19 cellular contexts compared by ENCODE assay signal in the genomic region with DNA sequence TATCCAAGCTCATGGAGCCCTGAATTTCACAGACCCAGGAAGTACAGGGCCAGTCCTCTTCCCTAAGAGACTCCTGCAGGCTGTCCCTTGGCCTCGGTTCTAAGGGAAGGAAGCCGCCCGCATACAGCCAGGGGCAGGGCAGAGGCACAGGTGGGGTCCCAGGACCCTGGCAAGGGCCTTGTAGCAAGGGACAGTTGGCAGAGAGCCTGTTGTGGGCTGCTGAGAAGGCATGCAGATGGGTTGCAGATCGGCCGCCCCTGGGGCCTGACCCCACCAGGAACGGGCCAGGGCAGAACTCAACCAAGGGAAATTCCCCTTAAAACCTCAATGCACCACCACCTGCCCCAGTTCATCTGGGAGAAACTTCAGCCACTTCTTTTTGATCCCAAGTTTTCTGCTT. TPM values are rescaled to one million over a fixed set of nuclear protein-coding genes. Genes with fewer than 3 reads are reported as not detected.
DNase-seq lines count a peak whose midpoint lies in the region; TF ChIP-seq lines count a peak whose summit lies in the region.
"Had no signal": no experiment of that assay in that cellular context is flagged by ENCODE, and none has a peak within 500 bp of the region (broad histone marks: within the 10 kb centered on the region; RNA-seq: fewer than 3 reads in every experiment).

No MANE protein-coding gene starts in this region.

- POLR2A ChIA-PET in activated CD4-positive, alpha-beta memory T cell treated with anti-CD3 and anti-CD28 coated beads, Interleukin-2, amount 10 ng/mL, durations not matched to agents 7 days and 5 days (lab: Charles Lee): interaction anchor here (0.9 to 1.4 kb wide), 2 partner anchors 8 to 309 kb away, joined by 3 to 4 read pairs; a partner anchor contains a TSS
- POLR2A ChIA-PET in HEK293T (lab: Yijun Ruan, JAX): no interaction called here

- 0 out of 2 replicates have a peak, but pooled peaks have one; percentile 2 for TF ChIP-seq CTCF in GM12875 (IDR thresholded peaks at IDR 0.05; ENCODE audit: borderline replicate concordance, insufficient read depth, low read depth, low read length)
- TF ChIP-seq CTCF in suprapubic skin (IDR thresholded peaks at IDR 0.05): no peak

- H2AK5ac ChIP-seq in mesenchymal stem cell (ENCODE audit: low read length, severe bottlenecking): no peak overlapping the region

- no peak overlapping the region for H3K4me3 ChIP-seq in GM12875 (ENCODE audit: low read depth, low read length)
- H3K4me3 ChIP-seq in mesenchymal stem cell (ENCODE audit: insufficient read depth in 1 of 2, low read depth in 1 of 2, low read length in 2 of 2): no peak overlapping the region
- H3K4me3 ChIP-seq in suprapubic skin: no peak overlapping the region
- H3K4me3 ChIP-seq: SJSA1 had no signal

- H3K9me3 ChIP-seq in mesenchymal stem cell (ENCODE audit: control insufficient read depth, low read length) (no peaks in the 10 kb centered on the region), suprapubic skin (no peaks in the 10 kb centered on the region)
- H3K9me3 ChIP-seq: SJSA1 had no signal

- H3K36me3 ChIP-seq in mesenchymal stem cell (ENCODE audit: control insufficient read depth in 1 of 2, insufficient read depth in 2 of 2, low read depth in 1 of 2, low read length in 2 of 2) (peaks cover 76 to 78% of the 10 kb centered on the region in 2 experiments), suprapubic skin (peaks cover 87% of the 10 kb centered on the region)

- H4K91ac ChIP-seq in mesenchymal stem cell (ENCODE audit: low read length): no peak overlapping the region

- H3K79me1 ChIP-seq in mesenchymal stem cell (replicated peaks; ENCODE audit: low read length, poor library complexity, severe bottlenecking): peaks cover 43% of the 10 kb centered on the region

- no peak overlapping the region for H3K14ac ChIP-seq in mesenchymal stem cell (ENCODE audit: low read length in 2 of 2)

- H3K18ac ChIP-seq in mesenchymal stem cell (ENCODE audit: low read depth in 1 of 2, low read length in 2 of 2): no peak overlapping the region

- H4K8ac ChIP-seq in mesenchymal stem cell (ENCODE audit: low read length): no peak overlapping the region

- H3K27me3 ChIP-seq in mesenchymal stem cell (ENCODE audit: control insufficient read depth in 1 of 2, insufficient read depth in 1 of 2, low read length in 2 of 2) (no peaks in the 10 kb centered on the region), suprapubic skin (no peaks in the 10 kb centered on the region)
- H3K27me3 ChIP-seq: SJSA1 had no signal

- H3K4ac ChIP-seq in mesenchymal stem cell (ENCODE audit: low read depth in 1 of 2, low read length in 2 of 2): no peak overlapping the region

- H3K23ac ChIP-seq in mesenchymal stem cell (ENCODE audit: low read length in 2 of 2): no peak overlapping the region

- CTCF ChIA-PET in activated CD4-positive, alpha-beta memory T cell treated with anti-CD3 and anti-CD28 coated beads, Interleukin-2, amount 10 ng/mL, durations not matched to agents 7 days and 5 days (lab: Charles Lee): interaction anchor here (1.1 to 2.2 kb wide), 3 partner anchors 291 to 496 kb away, joined by 4 to 19 read pairs (median 7); no protein-coding TSS in a partner anchor
- CTCF ChIA-PET in HEK293T (lab: Yijun Ruan, JAX): no interaction called here

- no peak overlapping the region for H3K27ac Mint-ChIP-seq in activated CD4-positive, alpha-beta memory T cell treated with anti-CD3 and anti-CD28 coated beads, Interleukin-2, amount 10 ng/mL, durations not matched to agents 7 days and 5 days
- H3K27ac Mint-ChIP-seq: activated naive CD8-positive, alpha-beta T cell had no signal

- H3K4me2 ChIP-seq in mesenchymal stem cell (ENCODE audit: low read length, poor library complexity, severe bottlenecking): no peak overlapping the region

- DNase-seq in activated CD4-positive, alpha-beta memory T cell treated with anti-CD3 and anti-CD28 coated beads, Interleukin-2, amount 10 ng/mL, durations not matched to agents 7 days and 5 days: peak; percentile 6
- DNase-seq in mesenchymal stem cell: no peak
- DNase-seq in suprapubic skin (ENCODE audit: low spot score in 2 of 2): peak; percentile 52 to 67
- DNase-seq in midbrain (lab: John Stamatoyannopoulos, UW): no peak
- DNase-seq in HEK293T (ENCODE audit: extremely low spot score): no peak
- DNase-seq in DMS 273 treated with DMSO at 0.1 percent for 48 hours (lab: John Stamatoyannopoulos, UW): no peak
- DNase-seq: activated CD4-positive, CD25-positive, alpha-beta regulatory T cell treated with anti-CD3 and anti-CD28 coated beads, Interleukin-2, amount 50 U/mL, for 72 hours; HFFc6; mesendoderm; naive B cell; NCI-H524 treated with DMSO at 0.1 percent for 48 hours; right cardiac atrium; T-helper 1 cell had no signal

- no peak overlapping the region for H3K27ac ChIP-seq in mesenchymal stem cell (ENCODE audit: low read length, poor library complexity, severe bottlenecking)
- no peak overlapping the region for H3K27ac ChIP-seq in suprapubic skin
- H3K27ac ChIP-seq: epithelial cell of prostate, SJSA1 had no signal

- no peak overlapping the region for H3K4me3 Mint-ChIP-seq in activated CD4-positive, alpha-beta memory T cell treated with anti-CD3 and anti-CD28 coated beads, Interleukin-2, amount 10 ng/mL, durations not matched to agents 7 days and 5 days
- H3K4me3 Mint-ChIP-seq: activated naive CD8-positive, alpha-beta T cell; activated T-helper 1 cell treated with anti-CD3 and anti-CD28 coated beads, Interleukin-12 subunit alpha, Interleukin-12 subunit beta, Interleukin-2, Interleukin-4 antibody, amounts not matched to agents 30 ng/mL and 10 ng/mL and 1 ng/mL, durations not matched to agents 14 hours and 24 hours and 36 hours; central memory CD8-positive, alpha-beta T cell; HFFc6; naive B cell had no signal

- H3K4me1 Mint-ChIP-seq in activated CD4-positive, alpha-beta memory T cell treated with anti-CD3 and anti-CD28 coated beads, Interleukin-2, amount 10 ng/mL, durations not matched to agents 7 days and 5 days: peaks cover 6% of the 10 kb centered on the region
- H3K4me1 Mint-ChIP-seq: naive B cell had no signal

- peaks cover 54% of the 10 kb centered on the region for H3K36me3 Mint-ChIP-seq in activated CD4-positive, alpha-beta memory T cell treated with anti-CD3 and anti-CD28 coated beads, Interleukin-2, amount 10 ng/mL, durations not matched to agents 7 days and 5 days (ENCODE audit: low read depth)

- H3K9me3 Mint-ChIP-seq in activated CD4-positive, alpha-beta memory T cell treated with anti-CD3 and anti-CD28 coated beads, Interleukin-2, amount 10 ng/mL, durations not matched to agents 7 days and 5 days: no peaks in the 10 kb centered on the region
- H3K9me3 Mint-ChIP-seq: activated T-helper 1 cell treated with anti-CD3 and anti-CD28 coated beads, Interleukin-12 subunit alpha, Interleukin-12 subunit beta, Interleukin-2, Interleukin-4 antibody, amounts not matched to agents 30 ng/mL and 10 ng/mL and 1 ng/mL, durations not matched to agents 14 hours and 24 hours and 36 hours; central memory CD8-positive, alpha-beta T cell; HFFc6 had no signal

- no peak overlapping the region for H2BK15ac ChIP-seq in mesenchymal stem cell (ENCODE audit: low read depth, poor library complexity, severe bottlenecking)

- no peaks in the 10 kb centered on the region for H3K27me3 Mint-ChIP-seq in activated CD4-positive, alpha-beta memory T cell treated with anti-CD3 and anti-CD28 coated beads, Interleukin-2, amount 10 ng/mL, durations not matched to agents 7 days and 5 days
- H3K27me3 Mint-ChIP-seq: activated naive CD8-positive, alpha-beta T cell; central memory CD8-positive, alpha-beta T cell; naive B cell had no signal

- no peak overlapping the region for H2BK120ac ChIP-seq in mesenchymal stem cell (ENCODE audit: low read depth, low read length)

- no peak overlapping the region for H2BK12ac ChIP-seq in mesenchymal stem cell (ENCODE audit: low read length in 2 of 2)

- peak overlapping the region; percentile 63 for H3K9ac ChIP-seq in mesenchymal stem cell (ENCODE audit: low read length)

- no peak overlapping the region for H2AFZ ChIP-seq in mesenchymal stem cell (ENCODE audit: low read depth, low read length)

- no peak for TF ChIP-seq EP300 in suprapubic skin (IDR thresholded peaks at IDR 0.05)

- 96% methylated on average over 3 of the region's 6 CpGs for WGBS in mesenchymal stem cell
- WGBS in suprapubic skin: 84% methylated on average over 6 of the region's 6 CpGs

- H2BK5ac ChIP-seq in mesenchymal stem cell (ENCODE audit: low read depth, low read length, poor library complexity, severe bottlenecking): no peak overlapping the region

- H3K4me1 ChIP-seq in mesenchymal stem cell (ENCODE audit: control insufficient read depth, insufficient read depth, low read depth, low read length) (peaks cover 4% of the 10 kb centered on the region), suprapubic skin (peaks cover 16% of the 10 kb centered on the region)
- H3K4me1 ChIP-seq: SJSA1 had no signal

- TF ChIP-seq POLR2A in suprapubic skin (IDR thresholded peaks at IDR 0.05): no peak

TF ChIP-seq in HEK293T, 16 proteins besides CTCF, POLR2A, EP300 and RAD21:
- TF ChIP-seq BHLHE40 (IDR thresholded peaks at IDR 0.05; ENCODE audit: borderline replicate concordance): no peak

RNA-seq across cellular contexts. Expression of a gene that starts 36.1 kb away (rescaled TPM):
- total RNA-seq in activated CD4-positive, alpha-beta memory T cell treated with anti-CD3 and anti-CD28 coated beads, Interleukin-2, amount 10 ng/mL, durations not matched to agents 7 days and 5 days: 10 to 100 TPM; 11.4 to 11.5 TPM
- 4.5 TPM for polyA plus RNA-seq in mesenchymal stem cell (2013, experiment 1 of 2)
- 4.7 TPM for polyA plus RNA-seq in mesenchymal stem cell (2013, experiment 2 of 2)
- total RNA-seq in suprapubic skin: 10 to 100 TPM; 45.0 to 53.6 (median 50.0) TPM

Comparison
In these comparisons a context has a peak if more than half of its experiments do, and no peak if none do; other contexts are left out.
1. DNase-seq: peak in activated CD4-positive, alpha-beta memory T cell treated with anti-CD3 and anti-CD28 coated beads, Interleukin-2, amount 10 ng/mL, durations not matched to agents 7 days and 5 days (single experiment) and suprapubic skin (2 of 2); none in mesenchymal stem cell (single experiment), midbrain (single experiment), HEK293T (single experiment) and DMS 273 treated with DMSO at 0.1 percent for 48 hours (single experiment).